ENCODE assay signal across 9 cellular contexts in the genomic region with DNA sequence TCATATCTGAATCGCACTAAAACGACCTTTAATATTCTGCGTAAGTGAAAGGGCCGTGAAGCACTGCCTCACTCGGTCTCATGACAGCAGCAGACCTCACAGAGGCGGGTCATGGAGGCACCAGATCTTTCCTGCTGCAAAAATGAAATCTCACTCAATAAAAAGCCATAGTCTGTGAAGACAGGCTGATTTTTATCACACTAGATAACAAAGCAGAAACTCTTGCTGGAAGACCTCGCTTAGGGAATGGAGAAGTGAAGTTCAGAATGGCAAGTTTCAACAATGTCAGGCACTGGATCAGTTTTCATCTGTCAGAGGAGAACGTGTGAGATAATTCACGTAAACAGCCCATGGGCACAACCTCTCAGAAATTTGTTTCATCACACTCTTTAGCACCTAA. TPM values are rescaled to one million over a fixed set of nuclear protein-coding genes. Genes with fewer than 3 reads are reported as not detected.
DNase-seq lines count a peak whose midpoint lies in the region; ATAC-seq and TF ChIP-seq lines count a peak whose summit lies in the region.
"Had no signal": no experiment of that assay in that cellular context is flagged by ENCODE, and none has a peak within 500 bp of the region (broad histone marks: within the 10 kb centered on the region; RNA-seq: fewer than 3 reads in every experiment).

No MANE protein-coding gene starts in this region.

- ATAC-seq in HG03196 (IDR thresholded peaks at IDR 0.05; ENCODE audit: unreplicated experiment), result peak; percentile 10
- ATAC-seq in activated T-helper 17 cell treated with anti-CD3 and anti-CD28 coated beads, Interleukin-2, amount 50 U/mL, for 72 hours (replicated peaks), result peak; percentile 19

- peak overlapping the region; percentile 42 for H3K27ac Mint-ChIP-seq in activated CD4-positive, alpha-beta T cell treated with anti-CD3 and anti-CD28 coated beads, Interleukin-2, amount 10 ng/mL, durations not matched to agents 24 days and 14 days
- no peak overlapping the region for H3K27ac Mint-ChIP-seq in activated T-helper 17 cell treated with anti-CD3 and anti-CD28 coated beads, Interleukin-2, amount 50 U/mL, for 72 hours
- H3K27ac Mint-ChIP-seq in osteocyte (ENCODE audit: unreplicated experiment), result peak overlapping the region; percentile 19
- no peak overlapping the region for H3K27ac Mint-ChIP-seq in type B pancreatic cell

- H3K9me3 Mint-ChIP-seq in activated CD4-positive, alpha-beta T cell treated with anti-CD3 and anti-CD28 coated beads, Interleukin-2, amount 10 ng/mL, durations not matched to agents 24 days and 14 days, result no peaks in the 10 kb centered on the region
- H3K9me3 Mint-ChIP-seq in activated T-helper 17 cell treated with anti-CD3 and anti-CD28 coated beads, Interleukin-2, amount 50 U/mL, for 72 hours, result no peaks in the 10 kb centered on the region
- H3K9me3 Mint-ChIP-seq in osteocyte (ENCODE audit: unreplicated experiment) (no peaks in the 10 kb centered on the region), type B pancreatic cell (no peaks in the 10 kb centered on the region)

- TF ChIP-seq CTCF in osteocyte (IDR thresholded peaks at IDR 0.05), result no peak
- TF ChIP-seq CTCF in type B pancreatic cell (conservative IDR thresholded peaks at IDR 0.05), result no peak

- peaks cover 32% of the 10 kb centered on the region for H3K36me3 Mint-ChIP-seq in activated CD4-positive, alpha-beta T cell treated with anti-CD3 and anti-CD28 coated beads, Interleukin-2, amount 10 ng/mL, durations not matched to agents 24 days and 14 days (ENCODE audit: low read depth)
- H3K36me3 Mint-ChIP-seq in activated T-helper 17 cell treated with anti-CD3 and anti-CD28 coated beads, Interleukin-2, amount 50 U/mL, for 72 hours (ENCODE audit: low read depth), result peaks cover 72% of the 10 kb centered on the region
- peaks cover 21% of the 10 kb centered on the region for H3K36me3 Mint-ChIP-seq in osteocyte (ENCODE audit: unreplicated experiment)
- H3K36me3 Mint-ChIP-seq in type B pancreatic cell, result peaks cover 25% of the 10 kb centered on the region

- peak overlapping the region; percentile 61 for H3K4me3 Mint-ChIP-seq in activated CD4-positive, alpha-beta T cell treated with anti-CD3 and anti-CD28 coated beads, Interleukin-2, amount 10 ng/mL, durations not matched to agents 24 days and 14 days
- H3K4me3 Mint-ChIP-seq in activated T-helper 17 cell treated with anti-CD3 and anti-CD28 coated beads, Interleukin-2, amount 50 U/mL, for 72 hours, result peak overlapping the region; percentile 44
- no peak overlapping the region for H3K4me3 Mint-ChIP-seq in osteocyte (ENCODE audit: unreplicated experiment)
- H3K4me3 Mint-ChIP-seq in type B pancreatic cell, result no peak overlapping the region

- H3K27me3 Mint-ChIP-seq in activated CD4-positive, alpha-beta T cell treated with anti-CD3 and anti-CD28 coated beads, Interleukin-2, amount 10 ng/mL, durations not matched to agents 24 days and 14 days, result no peaks in the 10 kb centered on the region
- no peaks in the 10 kb centered on the region for H3K27me3 Mint-ChIP-seq in activated T-helper 17 cell treated with anti-CD3 and anti-CD28 coated beads, Interleukin-2, amount 50 U/mL, for 72 hours
- no peaks in the 10 kb centered on the region for H3K27me3 Mint-ChIP-seq in osteocyte (ENCODE audit: unreplicated experiment)
- no peaks in the 10 kb centered on the region for H3K27me3 Mint-ChIP-seq in type B pancreatic cell

- DNase-seq in activated CD4-positive, alpha-beta T cell treated with anti-CD3 and anti-CD28 coated beads, Interleukin-2, amount 10 ng/mL, durations not matched to agents 24 days and 14 days, result no peak
- DNase-seq in activated CD4-positive, alpha-beta T cell treated with anti-CD3 and anti-CD28 coated beads, Interleukin-2, amount 50 U/mL, for 1 hour, result no peak
- DNase-seq in osteocyte (ENCODE audit: extremely low spot score, unreplicated experiment) (no peak), type B pancreatic cell (ENCODE audit: extremely low spot score, unreplicated experiment) (no peak), 8988T (no peak)
- no peak for DNase-seq in activated CD8-positive, alpha-beta memory T cell treated with anti-CD3 and anti-CD28 coated beads, Interleukin-2, amount 50 U/mL, for 48 hours
- DNase-seq: T-helper 9 cell had no signal

- peaks cover 27% of the 10 kb centered on the region for H3K4me1 Mint-ChIP-seq in activated CD4-positive, alpha-beta T cell treated with anti-CD3 and anti-CD28 coated beads, Interleukin-2, amount 10 ng/mL, durations not matched to agents 24 days and 14 days
- peaks cover 4% of the 10 kb centered on the region for H3K4me1 Mint-ChIP-seq in activated T-helper 17 cell treated with anti-CD3 and anti-CD28 coated beads, Interleukin-2, amount 50 U/mL, for 72 hours
- H3K4me1 Mint-ChIP-seq in osteocyte (ENCODE audit: unreplicated experiment) (peaks cover 31% of the 10 kb centered on the region), type B pancreatic cell (ENCODE audit: unreplicated experiment) (peaks cover 28% of the 10 kb centered on the region)

- intact Hi-C loops in activated CD4-positive, alpha-beta T cell treated with anti-CD3 and anti-CD28 coated beads, Interleukin-2, amount 10 ng/mL, durations not matched to agents 24 days and 14 days (cut with micrococcal nuclease), result no loop called here

RNA-seq across cellular contexts. Expression of a gene that starts 8.0 kb away (rescaled TPM):
- 59.9 and 64.2 TPM in 2 replicates for total RNA-seq in activated CD4-positive, alpha-beta T cell treated with anti-CD3 and anti-CD28 coated beads, Interleukin-2, amount 10 ng/mL, durations not matched to agents 24 days and 14 days
- 10 to 100 TPM; 40.4 to 73.7 TPM for total RNA-seq in activated T-helper 17 cell treated with anti-CD3 and anti-CD28 coated beads, Interleukin-2, amount 50 U/mL, for 72 hours
- total RNA-seq in osteocyte (67.5 and 72.1 TPM in 2 replicates), type B pancreatic cell (ENCODE audit: low replicate concordance) (61.5 and 96.4 TPM in 2 replicates)

RNA-seq across cellular contexts. Expression of a gene that starts 40.2 kb away (rescaled TPM):
- 12.8 and 15.9 TPM in 2 replicates for total RNA-seq in activated CD4-positive, alpha-beta T cell treated with anti-CD3 and anti-CD28 coated beads, Interleukin-2, amount 10 ng/mL, durations not matched to agents 24 days and 14 days
- total RNA-seq in activated T-helper 17 cell treated with anti-CD3 and anti-CD28 coated beads, Interleukin-2, amount 50 U/mL, for 72 hours, result 1 to 10 TPM; 8.2 to 9.2 TPM
- total RNA-seq in osteocyte (21.6 and 22.1 TPM in 2 replicates), type B pancreatic cell (ENCODE audit: low replicate concordance) (23.3 and 27.3 TPM in 2 replicates)

Comparison
In these comparisons a context has a peak if more than half of its experiments do, and no peak if none do; other contexts are left out.
1. H3K27ac Mint-ChIP-seq: peak in activated CD4-positive, alpha-beta T cell treated with anti-CD3 and anti-CD28 coated beads, Interleukin-2, amount 10 ng/mL, durations not matched to agents 24 days and 14 days (single experiment) and osteocyte (single experiment); none in activated T-helper 17 cell treated with anti-CD3 and anti-CD28 coated beads, Interleukin-2, amount 50 U/mL, for 72 hours (single experiment) and type B pancreatic cell (single experiment).
2. H3K4me3 Mint-ChIP-seq: peak in activated CD4-positive, alpha-beta T cell treated with anti-CD3 and anti-CD28 coated beads, Interleukin-2, amount 10 ng/mL, durations not matched to agents 24 days and 14 days (single experiment) and activated T-helper 17 cell treated with anti-CD3 and anti-CD28 coated beads, Interleukin-2, amount 50 U/mL, for 72 hours (single experiment); none in osteocyte (single experiment) and type B pancreatic cell (single experiment).